9 cellular contexts compared by ENCODE assay signal in genomic region chr4:102535398-102536082, GRCh38.
A peak's percentile ranks its signal among the peaks of the same experiment; 100 is the strongest.
DNase-seq lines count a peak whose midpoint lies in the region; ATAC-seq and TF ChIP-seq lines count a peak whose summit lies in the region.
"Had no signal": no experiment of that assay in that cellular context is flagged by ENCODE, and none has a peak within 500 bp of the region (broad histone marks: within the 10 kb centered on the region; RNA-seq: fewer than 3 reads in every experiment).

No MANE protein-coding gene starts in this region.

- ATAC-seq in GM19452 (IDR thresholded peaks at IDR 0.05; ENCODE audit: unreplicated experiment), result peak; percentile 73
- peak; percentile 79 for ATAC-seq in HG03442 (IDR thresholded peaks at IDR 0.05; ENCODE audit: unreplicated experiment)

- in situ Hi-C loops in brain microvascular endothelial cell (cut with HindIII; ENCODE audit: low pct_ligation_motif_present, low sequenced_read_pairs), result no loop called here

- H3K4me3 ChIP-seq in AG09309 (ENCODE audit: control insufficient read depth, low read depth, low read length), result no peak overlapping the region
- H3K4me3 ChIP-seq in brain microvascular endothelial cell (ENCODE audit: low read depth, low read length), result no peak overlapping the region

- peaks cover 4% of the 10 kb centered on the region for H3K36me3 ChIP-seq in brain microvascular endothelial cell (replicated peaks)

- H3K27me3 ChIP-seq in brain microvascular endothelial cell (replicated peaks), result no peaks in the 10 kb centered on the region

- TF ChIP-seq CTCF in AG09309 (IDR thresholded peaks at IDR 0.05; ENCODE audit: control insufficient read depth, insufficient read depth, low read depth, low read length, missing control alignments) (no peak), brain microvascular endothelial cell (IDR thresholded peaks at IDR 0.05; ENCODE audit: low read depth, low read length, missing control alignments) (no peak)

- DNase-seq in AG09309 (ENCODE audit: low read depth), result peak; percentile 23
- DNase-seq in brain microvascular endothelial cell, result peak; percentile 42
- no peak for DNase-seq in NCI-H2196 treated with DMSO at 0.1 percent for 48 hours (lab: John Stamatoyannopoulos, UW; ENCODE audit: unreplicated experiment)
- no peak for DNase-seq in activated CD4-positive, alpha-beta T cell treated with anti-CD3 and anti-CD28 coated beads for 4 hours
- no peak for DNase-seq in HuH-7.5 (ENCODE audit: low spot score)
- no peak for DNase-seq in dedifferentiated amniotic fluid mesenchymal stem cell (ENCODE audit: extremely low spot score)
- DNase-seq: SIG-M5 had no signal

- H3K27ac ChIP-seq in brain microvascular endothelial cell, result peak overlapping the region; percentile 56

Comparison
In these comparisons a context has a peak if more than half of its experiments do, and no peak if none do; other contexts are left out.
1. DNase-seq: peak in AG09309 (single experiment) and brain microvascular endothelial cell (single experiment); none in NCI-H2196 treated with DMSO at 0.1 percent for 48 hours (single experiment), activated CD4-positive, alpha-beta T cell treated with anti-CD3 and anti-CD28 coated beads for 4 hours (0 of 2), HuH-7.5 (single experiment) and dedifferentiated amniotic fluid mesenchymal stem cell (single experiment).